ENCODE assay signal across 1 cellular context in the genomic region with DNA sequence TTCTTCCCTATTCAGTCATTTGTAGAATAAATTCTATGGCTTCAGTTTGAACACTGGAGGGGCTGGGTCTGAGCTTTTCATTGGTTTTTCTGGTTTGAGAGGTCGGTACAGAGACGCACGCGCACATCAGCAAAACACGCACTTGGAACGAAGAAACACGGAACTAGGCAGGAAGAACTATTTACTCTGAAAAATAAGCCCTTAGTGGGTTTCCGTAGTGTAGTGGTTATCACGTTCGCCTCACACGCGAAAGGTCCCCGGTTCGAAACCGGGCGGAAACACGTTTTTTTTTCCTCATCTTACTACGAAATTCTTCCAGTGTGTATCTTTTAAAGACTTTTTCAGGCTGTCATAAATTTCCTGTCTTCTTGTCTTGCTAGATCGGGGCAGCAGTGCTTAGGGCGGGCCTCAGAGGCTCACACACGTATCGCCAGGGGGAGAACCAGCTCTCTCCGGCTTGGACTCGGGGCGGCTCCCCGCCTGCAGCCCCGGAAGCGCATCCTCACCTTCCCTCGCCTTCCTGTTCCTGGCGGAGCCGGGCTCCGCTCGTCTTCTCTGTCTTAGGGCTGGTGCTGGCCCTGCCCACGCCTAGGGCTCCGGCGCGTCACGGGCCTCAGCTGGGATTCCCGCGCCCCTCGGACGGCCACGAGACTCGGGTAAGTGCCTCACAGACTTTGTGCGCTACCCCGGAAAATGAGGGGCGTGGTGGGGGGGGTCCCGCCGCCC.
TF ChIP-seq lines count a peak whose summit lies in the region.

Gene HMGN4 (plus strand): TSS at position 521 of the 726 bp plus-strand sequence. CDS start 6,841 bp downstream, outside the sequence.

TF ChIP-seq in HepG2, 621 proteins besides CTCF, POLR2A, EP300 and RAD21 (continued from another document and continues in another):
- TF ChIP-seq ZNF276 (CRISPR knock-in tag; IDR thresholded peaks at IDR 0.05; ENCODE audit: low read depth) (no peak; the same call in 1 of the 2 replicates), ZNF777 (CRISPR knock-in tag; IDR thresholded peaks at IDR 0.05) (peak; percentile 72), ZNF451 (CRISPR knock-in tag; IDR thresholded peaks at IDR 0.05) (peak; percentile 64; the same call in 1 of the 2 replicates), PRDM15 (CRISPR knock-in tag; IDR thresholded peaks at IDR 0.05) (peak; percentile 69; the same call in 1 of the 2 replicates), ZNF383 (CRISPR knock-in tag; IDR thresholded peaks at IDR 0.05; ENCODE audit: borderline replicate concordance) (peak; percentile 89), ZNF549 (CRISPR knock-in tag; IDR thresholded peaks at IDR 0.05) (no peak), ZFP90 (CRISPR knock-in tag; IDR thresholded peaks at IDR 0.05; ENCODE audit: borderline replicate concordance) (no peak), ATAD3A (CRISPR knock-in tag; IDR thresholded peaks at IDR 0.05) (no peak), KLF15 (CRISPR knock-in tag; IDR thresholded peaks at IDR 0.05; ENCODE audit: borderline replicate concordance) (no peak), DNMT3B (CRISPR knock-in tag; conservative IDR thresholded peaks at IDR 0.05) (no peak), BHLHE40 (IDR thresholded peaks at IDR 0.05; ENCODE audit: low read length) (0 out of 2 replicates have a peak, but pooled peaks have one; percentile 20), SMYD3 (CRISPR knock-in tag; IDR thresholded peaks at IDR 0.05) (no peak), TARDBP (CRISPR knock-in tag; IDR thresholded peaks at IDR 0.05) (peak; percentile 36), ARID5B (CRISPR knock-in tag; IDR thresholded peaks at IDR 0.05) (no peak; the same call in 1 of the 2 replicates), THRA (CRISPR knock-in tag; IDR thresholded peaks at IDR 0.05; ENCODE audit: borderline replicate concordance) (no peak), FOXJ3 (CRISPR knock-in tag; IDR thresholded peaks at IDR 0.05; ENCODE audit: borderline replicate concordance) (peak; percentile 37; the same call in 1 of the 2 replicates), FOXO1 (CRISPR knock-in tag; IDR thresholded peaks at IDR 0.05) (peak; percentile 59), ADNP (CRISPR knock-in tag; IDR thresholded peaks at IDR 0.05) (0 out of 2 replicates have a peak, but pooled peaks have one; percentile 14), CBX2 (IDR thresholded peaks at IDR 0.05; ENCODE audit: low read depth, low read length) (no peak), CBX2 (CRISPR knock-in tag; IDR thresholded peaks at IDR 0.05; ENCODE audit: low read depth) (0 out of 2 replicates have a peak, but pooled peaks have one; percentile 29), NFRKB (IDR thresholded peaks at IDR 0.05) (no peak)
- TF ChIP-seq, protein P1, sequence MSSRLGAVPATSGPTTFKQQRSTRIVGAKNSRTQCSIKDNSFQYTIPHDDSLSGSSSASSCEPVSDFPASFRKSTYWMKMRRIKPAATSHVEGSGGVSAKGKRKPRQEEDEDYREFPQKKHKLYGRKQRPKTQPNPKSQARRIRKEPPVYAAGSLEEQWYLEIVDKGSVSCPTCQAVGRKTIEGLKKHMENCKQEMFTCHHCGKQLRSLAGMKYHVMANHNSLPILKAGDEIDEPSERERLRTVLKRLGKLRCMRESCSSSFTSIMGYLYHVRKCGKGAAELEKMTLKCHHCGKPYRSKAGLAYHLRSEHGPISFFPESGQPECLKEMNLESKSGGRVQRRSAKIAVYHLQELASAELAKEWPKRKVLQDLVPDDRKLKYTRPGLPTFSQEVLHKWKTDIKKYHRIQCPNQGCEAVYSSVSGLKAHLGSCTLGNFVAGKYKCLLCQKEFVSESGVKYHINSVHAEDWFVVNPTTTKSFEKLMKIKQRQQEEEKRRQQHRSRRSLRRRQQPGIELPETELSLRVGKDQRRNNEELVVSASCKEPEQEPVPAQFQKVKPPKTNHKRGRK (CRISPR knock-in tag; IDR thresholded peaks at IDR 0.05), result no peak
- TF ChIP-seq, protein P2, sequence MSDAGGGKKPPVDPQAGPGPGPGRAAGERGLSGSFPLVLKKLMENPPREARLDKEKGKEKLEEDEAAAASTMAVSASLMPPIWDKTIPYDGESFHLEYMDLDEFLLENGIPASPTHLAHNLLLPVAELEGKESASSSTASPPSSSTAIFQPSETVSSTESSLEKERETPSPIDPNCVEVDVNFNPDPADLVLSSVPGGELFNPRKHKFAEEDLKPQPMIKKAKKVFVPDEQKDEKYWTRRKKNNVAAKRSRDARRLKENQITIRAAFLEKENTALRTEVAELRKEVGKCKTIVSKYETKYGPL (CRISPR knock-in tag; IDR thresholded peaks at IDR 0.05), result no peak
- TF ChIP-seq, protein P3, sequence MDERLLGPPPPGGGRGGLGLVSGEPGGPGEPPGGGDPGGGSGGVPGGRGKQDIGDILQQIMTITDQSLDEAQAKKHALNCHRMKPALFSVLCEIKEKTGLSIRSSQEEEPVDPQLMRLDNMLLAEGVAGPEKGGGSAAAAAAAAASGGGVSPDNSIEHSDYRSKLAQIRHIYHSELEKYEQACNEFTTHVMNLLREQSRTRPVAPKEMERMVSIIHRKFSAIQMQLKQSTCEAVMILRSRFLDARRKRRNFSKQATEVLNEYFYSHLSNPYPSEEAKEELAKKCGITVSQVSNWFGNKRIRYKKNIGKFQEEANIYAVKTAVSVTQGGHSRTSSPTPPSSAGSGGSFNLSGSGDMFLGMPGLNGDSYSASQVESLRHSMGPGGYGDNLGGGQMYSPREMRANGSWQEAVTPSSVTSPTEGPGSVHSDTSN (CRISPR knock-in tag; IDR thresholded peaks at IDR 0.05), result no peak
- TF ChIP-seq, protein P4, sequence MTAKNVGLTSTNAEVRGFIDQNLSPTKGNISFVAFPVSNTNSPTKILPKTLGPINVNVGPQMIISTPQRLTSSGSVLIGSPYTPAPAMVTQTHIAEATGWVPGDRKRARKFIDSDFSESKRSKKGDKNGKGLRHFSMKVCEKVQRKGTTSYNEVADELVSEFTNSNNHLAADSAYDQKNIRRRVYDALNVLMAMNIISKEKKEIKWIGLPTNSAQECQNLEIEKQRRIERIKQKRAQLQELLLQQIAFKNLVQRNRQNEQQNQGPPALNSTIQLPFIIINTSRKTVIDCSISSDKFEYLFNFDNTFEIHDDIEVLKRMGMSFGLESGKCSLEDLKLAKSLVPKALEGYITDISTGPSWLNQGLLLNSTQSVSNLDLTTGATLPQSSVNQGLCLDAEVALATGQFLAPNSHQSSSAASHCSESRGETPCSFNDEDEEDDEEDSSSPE (CRISPR knock-in tag; IDR thresholded peaks at IDR 0.05), result peak; percentile 41; the same call in 1 of the 2 replicates
- TF ChIP-seq, protein P5, sequence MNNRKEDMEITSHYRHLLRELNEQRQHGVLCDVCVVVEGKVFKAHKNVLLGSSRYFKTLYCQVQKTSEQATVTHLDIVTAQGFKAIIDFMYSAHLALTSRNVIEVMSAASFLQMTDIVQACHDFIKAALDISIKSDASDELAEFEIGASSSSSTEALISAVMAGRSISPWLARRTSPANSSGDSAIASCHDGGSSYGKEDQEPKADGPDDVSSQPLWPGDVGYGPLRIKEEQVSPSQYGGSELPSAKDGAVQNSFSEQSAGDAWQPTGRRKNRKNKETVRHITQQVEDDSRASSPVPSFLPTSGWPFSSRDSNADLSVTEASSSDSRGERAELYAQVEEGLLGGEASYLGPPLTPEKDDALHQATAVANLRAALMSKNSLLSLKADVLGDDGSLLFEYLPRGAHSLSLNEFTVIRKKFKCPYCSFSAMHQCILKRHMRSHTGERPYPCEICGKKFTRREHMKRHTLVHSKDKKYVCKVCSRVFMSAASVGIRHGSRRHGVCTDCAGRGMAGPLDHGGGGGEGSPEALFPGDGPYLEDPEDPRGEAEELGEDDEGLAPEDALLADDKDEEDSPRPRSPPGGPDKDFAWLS (CRISPR knock-in tag; IDR thresholded peaks at IDR 0.05; ENCODE audit: borderline replicate concordance), result no peak
